24 cellular contexts compared by ENCODE assay signal in the genomic region with DNA sequence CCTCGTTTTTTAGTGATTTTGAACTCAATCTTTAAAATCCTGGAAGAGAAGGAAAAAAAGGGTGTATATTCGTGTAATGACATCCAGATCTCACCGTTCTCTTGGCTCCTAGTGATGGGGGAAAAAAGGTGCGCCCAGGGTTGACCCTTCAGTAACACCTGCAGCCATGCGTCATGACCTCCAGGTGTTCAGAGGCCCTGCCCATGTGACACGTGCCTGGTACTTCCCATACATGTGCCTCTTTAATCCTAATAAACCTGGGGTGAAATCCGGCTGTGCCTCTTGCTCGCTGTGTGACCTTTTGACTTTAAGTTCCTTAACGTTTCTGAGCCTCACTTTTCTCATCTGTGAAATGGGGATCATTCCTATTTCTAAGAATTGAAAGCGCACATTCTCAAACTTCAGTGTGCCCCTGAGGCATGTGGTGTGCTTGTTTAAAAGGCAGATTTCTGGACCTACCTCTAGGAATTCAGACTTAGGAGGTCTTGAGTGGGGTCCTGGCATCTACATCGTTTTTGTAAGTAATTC.
DNase-seq lines count a peak whose midpoint lies in the region; ATAC-seq, FAIRE-seq and TF ChIP-seq lines count a peak whose summit lies in the region.
"Had no signal": no experiment of that assay in that cellular context is flagged by ENCODE, and none has a peak within 500 bp of the region (broad histone marks: within the 10 kb centered on the region; RNA-seq: fewer than 3 reads in every experiment).

No MANE protein-coding gene starts in this region.

- no peak for DNase-seq in HepG2 (ENCODE audit: low spot score)
- DNase-seq in right lobe of liver, result no peak
- no peak for DNase-seq in K562 (ENCODE audit: extremely low read depth in 1 of 4, low spot score in 3 of 4)
- peak in 1 of 3 donors; percentile 46 for DNase-seq in mucosa of descending colon
- no peak for DNase-seq in NCI-H146 (lab: John Stamatoyannopoulos, UW)
- DNase-seq in foreskin fibroblast, result no peak
- DNase-seq: 8988T; ACHN; BE2C; CD4-positive, alpha-beta T cell; CD8-positive, alpha-beta memory T cell; DMS 273 treated with DMSO at 0.1 percent for 48 hours; DMS79; EL; GDM1; GM23248; H9 had no signal

- H3K9ac ChIP-seq in HepG2 (ENCODE audit: insufficient read depth, low read depth, low read length), result no peak overlapping the region
- no peak overlapping the region for H3K9ac ChIP-seq in K562 (ENCODE audit: insufficient read depth in 1 of 2, low read depth in 2 of 2, low read length in 2 of 2)
- H3K9ac ChIP-seq: BLaER1 treated with 17β-estradiol and CSF1 and Interleukin-3, amounts not matched to agents 10 nM and 100 nM; GM23248 had no signal

- H3K79me2 ChIP-seq in HepG2 (ENCODE audit: insufficient read depth, low read length), result no peaks in the 10 kb centered on the region
- H3K79me2 ChIP-seq in K562 (ENCODE audit: control insufficient read depth, insufficient read depth, low read length), result no peaks in the 10 kb centered on the region

- H3K27me3 ChIP-seq in HepG2 (ENCODE audit: control insufficient read depth in 1 of 2, insufficient read depth in 2 of 2, low read length in 2 of 2), result no peaks in the 10 kb centered on the region
- no peaks in the 10 kb centered on the region for H3K27me3 ChIP-seq in right lobe of liver
- peaks cover 3 to 9% of the 10 kb centered on the region in 2 experiments; a peak in 3 of 5 replicates for H3K27me3 ChIP-seq in K562 (ENCODE audit: control insufficient read depth in 2 of 2, insufficient read depth in 2 of 2, low read length in 2 of 2)
- H3K27me3 ChIP-seq: BE2C; BLaER1 treated with 17β-estradiol and CSF1 and Interleukin-3, amounts not matched to agents 10 nM and 100 nM had no signal

- H3K4me3 ChIP-seq in HepG2 (replicated peaks in 1 of 3; ENCODE audit: insufficient read depth in 1 of 3, low read depth in 2 of 3, low read length in 3 of 3), result no peak overlapping the region
- H3K4me3 ChIP-seq in right lobe of liver, result no peak overlapping the region
- H3K4me3 ChIP-seq in K562, result no peak overlapping the region
- H3K4me3 ChIP-seq in mucosa of descending colon, result no peak overlapping the region
- no peak overlapping the region for H3K4me3 ChIP-seq in foreskin fibroblast (ENCODE audit: low read depth in 1 of 2, low read length in 2 of 2)
- H3K4me3 ChIP-seq: A549; BLaER1 treated with 17β-estradiol and CSF1 and Interleukin-3, amounts not matched to agents 10 nM and 100 nM; GM12878; GM23248 had no signal

- TF ChIP-seq CTCF in HepG2 (CRISPR knock-in tag; IDR thresholded peaks at IDR 0.05) (no peak), right lobe of liver (IDR thresholded peaks at IDR 0.05) (no peak), K562 (IDR thresholded peaks at IDR 0.05 in 2 of 3, conservative IDR thresholded peaks at IDR 0.05 in 1 of 3; ENCODE audit: insufficient read depth in 2 of 3, low read depth in 1 of 3, low read length in 3 of 3) (no peak), mucosa of descending colon (IDR thresholded peaks at IDR 0.05) (no peak), foreskin fibroblast (IDR thresholded peaks at IDR 0.05; ENCODE audit: low read depth, low read length) (no peak)

- BruUV-seq in HepG2 (replicated peaks; lab: Mats Ljungman, UMichigan), result no TSS peak
- BruUV-seq in K562 (replicated peaks; lab: Mats Ljungman, UMichigan), result no TSS peak

- in situ Hi-C loops in HepG2 (cut with HindIII; ENCODE audit: extremely low pct_ligation_motif_present, low pct_unique_long_range_greater_than_20kb), result no loop called here
- in situ Hi-C loops in K562 (cut with MboI), result no loop called here

- H3K4me2 ChIP-seq in HepG2 (ENCODE audit: low read depth, low read length) (no peak overlapping the region), K562 (ENCODE audit: insufficient read depth, low read length) (no peak overlapping the region)
- H3K4me2 ChIP-seq: A549; BLaER1 treated with 17β-estradiol and CSF1 and Interleukin-3, amounts not matched to agents 10 nM and 100 nM had no signal

- no peaks in the 10 kb centered on the region for H3K9me1 ChIP-seq in K562 (ENCODE audit: control insufficient read depth, insufficient read depth, low read length)

- WGBS in HepG2 (ENCODE audit: low lambda C conversion rate), result 96% methylated on average over 11 of the region's 11 CpGs
- WGBS in right lobe of liver (ENCODE audit: insufficient coverage, low coverage, low lambda C conversion rate, missing lambda C conversion rate), result 74% methylated on average over 11 of the region's 11 CpGs
- 8% methylated on average over 11 of the region's 11 CpGs for WGBS in K562 (ENCODE audit: insufficient coverage, low coverage, missing lambda C conversion rate)

- TF ChIP-seq EP300 in HepG2 (IDR thresholded peaks at IDR 0.05; ENCODE audit: low read depth in 2 of 2, low read length in 2 of 2) (no peak), HepG2 (CRISPR knock-in tag; IDR thresholded peaks at IDR 0.05; ENCODE audit: borderline replicate concordance) (no peak), K562 (IDR thresholded peaks at IDR 0.05; ENCODE audit: low read length) (no peak)

- H3K9me3 ChIP-seq in HepG2 (ENCODE audit: low read length), result no peaks in the 10 kb centered on the region
- H3K9me3 ChIP-seq in right lobe of liver, result no peaks in the 10 kb centered on the region
- no peaks in the 10 kb centered on the region for H3K9me3 ChIP-seq in K562 (replicated peaks; ENCODE audit: control insufficient read depth, insufficient read depth, low read depth, low read length)
- no peaks in the 10 kb centered on the region for H3K9me3 ChIP-seq in mucosa of descending colon
- H3K9me3 ChIP-seq: A549; BE2C; BLaER1 treated with 17β-estradiol and CSF1 and Interleukin-3, amounts not matched to agents 10 nM and 100 nM had no signal

- peaks cover 58% of the 10 kb centered on the region for H3K4me1 ChIP-seq in HepG2 (ENCODE audit: insufficient read depth, low read length)
- H3K4me1 ChIP-seq in right lobe of liver, result peaks cover 0 to 16% (median 5%) of the 10 kb centered on the region in 4 donors
- no peaks in the 10 kb centered on the region for H3K4me1 ChIP-seq in K562 (replicated peaks in 1 of 2; ENCODE audit: control insufficient read depth in 2 of 2, insufficient read depth in 2 of 2, low read length in 2 of 2)
- peaks cover 16% of the 10 kb centered on the region for H3K4me1 ChIP-seq in mucosa of descending colon (ENCODE audit: low read depth)
- H3K4me1 ChIP-seq: A549, BE2C had no signal

- no peak overlapping the region for H2AFZ ChIP-seq in HepG2 (ENCODE audit: low read length)
- no peak overlapping the region for H2AFZ ChIP-seq in K562 (ENCODE audit: low read depth, low read length)
- H2AFZ ChIP-seq: GM23248 had no signal

- TF ChIP-seq POLR2A in HepG2 (IDR thresholded peaks at IDR 0.05; ENCODE audit: insufficient read depth in 1 of 2, low read depth in 2 of 2, low read length in 2 of 2) (no peak), right lobe of liver (IDR thresholded peaks at IDR 0.05) (no peak), K562 (conservative IDR thresholded peaks at IDR 0.05) (no peak)

- POLR2A ChIA-PET in HepG2 (lab: Yijun Ruan, JAX) (no interaction called here), K562 (lab: Yijun Ruan, JAX) (interaction anchor here (0.5 to 1.1 kb wide), 2 partner anchors 35 to 244 kb away, joined by 3 read pairs; no protein-coding TSS in a partner anchor)

- no peak for FAIRE-seq in HepG2 (lab: Jason Lieb, UNC)
- no peak for FAIRE-seq in K562 (lab: Jason Lieb, UNC)
- FAIRE-seq: A549, D721Med, GM12878, GM19239 had no signal

- intact Hi-C loops in HepG2 (cut with micrococcal nuclease; ENCODE audit: unreplicated experiment), result no loop called here
- intact Hi-C loops in right lobe of liver (cut with DNase I), result no loop called here
- intact Hi-C loops in K562 (cut with micrococcal nuclease), result no loop called here
- intact Hi-C loops in mucosa of descending colon (cut with DNase I, micrococcal nuclease), result no loop called here

- no peak for ATAC-seq in HepG2
- no peak for ATAC-seq in right lobe of liver
- no peak for ATAC-seq in K562
- ATAC-seq in mucosa of descending colon, result peak; percentile 75
- no peak for ATAC-seq in activated CD4-positive, CD25-positive, alpha-beta regulatory T cell treated with anti-CD3 and anti-CD28 coated beads, Interleukin-2, amount 50 U/mL, for 24 hours
- ATAC-seq: A549, GM12878, HCT116 had no signal

- CTCF ChIA-PET in HepG2 (lab: Yijun Ruan, JAX; ENCODE audit: low intra/inter-chr PET ratio, low total read pairs) (no interaction called here), K562 (lab: Yijun Ruan, JAX; ENCODE audit: low intra/inter-chr PET ratio) (no interaction called here)

- no peak overlapping the region for H3K27ac ChIP-seq in HepG2 (ENCODE audit: extremely low read length, insufficient read depth, low read length)
- H3K27ac ChIP-seq in right lobe of liver, result no peak overlapping the region
- no peak overlapping the region for H3K27ac ChIP-seq in K562 (ENCODE audit: extremely low read depth, low read depth, low read length)
- H3K27ac ChIP-seq: A549; BLaER1 treated with 17β-estradiol and CSF1 and Interleukin-3, amounts not matched to agents 10 nM and 100 nM; GM23248 had no signal

- H3K36me3 ChIP-seq in HepG2 (replicated peaks in 1 of 2; ENCODE audit: control insufficient read depth in 1 of 2, insufficient read depth in 2 of 2, low read length in 2 of 2) (no peaks in the 10 kb centered on the region), right lobe of liver (peaks cover 0 to 2% (median 0%) of the 10 kb centered on the region in 4 donors), K562 (ENCODE audit: control insufficient read depth, insufficient read depth, low read length) (no peaks in the 10 kb centered on the region), mucosa of descending colon (ENCODE audit: low read depth) (no peaks in the 10 kb centered on the region)
- H3K36me3 ChIP-seq: BE2C; BLaER1 treated with 17β-estradiol and CSF1 and Interleukin-3, amounts not matched to agents 10 nM and 100 nM had no signal

- H4K20me1 ChIP-seq in HepG2 (ENCODE audit: insufficient read depth, low read length) (no peaks in the 10 kb centered on the region), K562 (replicated peaks; ENCODE audit: control insufficient read depth, insufficient read depth, low read length) (no peaks in the 10 kb centered on the region)
- H4K20me1 ChIP-seq: BLaER1 treated with 17β-estradiol and CSF1 and Interleukin-3, amounts not matched to agents 10 nM and 100 nM had no signal

- no peak for TF ChIP-seq RAD21 in HepG2 (CRISPR knock-in tag; IDR thresholded peaks at IDR 0.05)
- no peak for TF ChIP-seq RAD21 in K562 (CRISPR knock-in tag; conservative IDR thresholded peaks at IDR 0.05 in 1 of 2, IDR thresholded peaks at IDR 0.05 in 1 of 2)

TF ChIP-seq in HepG2, 621 proteins besides CTCF, POLR2A, EP300 and RAD21 (continues in another document):
- no peak for TF ChIP-seq ZNF761 (CRISPR knock-in tag; conservative IDR thresholded peaks at IDR 0.05)
- TF ChIP-seq RXRA (CRISPR knock-in tag; IDR thresholded peaks at IDR 0.05), result no peak
- TF ChIP-seq ZNF20 (CRISPR knock-in tag; IDR thresholded peaks at IDR 0.05), result no peak
- no peak for TF ChIP-seq CREB1 (IDR thresholded peaks at IDR 0.05)
- no peak for TF ChIP-seq CREB1 (CRISPR knock-in tag; IDR thresholded peaks at IDR 0.05)

TF ChIP-seq in K562, 482 proteins besides CTCF, POLR2A, EP300 and RAD21:
- no peak for TF ChIP-seq FOXP1 (CRISPR knock-in tag; IDR thresholded peaks at IDR 0.05)
- peak; percentile 28 for TF ChIP-seq RBM25 (IDR thresholded peaks at IDR 0.05; ENCODE audit: low read depth, low read length, severe bottlenecking)

Comparison
In these comparisons a context has a peak if more than half of its experiments do, and no peak if none do; other contexts are left out.
1. Of the 241 proteins assayed by ChIP-seq in both HepG2 and K562: peak only in HepG2: MNT; only in K562: none; in both: none; in neither: 240.